1 cellular context compared by ENCODE assay signal in the genomic region with DNA sequence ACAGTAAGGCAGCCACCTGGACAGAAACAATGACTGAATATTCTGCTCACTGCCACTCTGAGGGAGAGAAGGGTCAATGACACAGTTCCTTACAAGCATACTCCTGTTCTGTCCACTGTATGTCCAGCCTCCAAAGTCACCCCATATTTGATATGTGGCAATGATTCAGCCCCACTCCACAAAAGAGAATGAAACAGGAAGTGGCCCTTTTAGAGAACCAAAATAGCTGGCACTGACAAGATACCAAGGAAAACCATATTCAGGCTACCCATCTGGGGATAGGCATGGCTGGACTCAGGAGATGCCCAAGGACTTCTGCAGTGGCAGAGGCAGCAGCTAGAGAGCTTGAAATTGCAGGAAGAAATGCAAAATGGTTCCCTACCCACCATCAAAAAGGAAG.
TF ChIP-seq lines count a peak whose summit lies in the region.

No MANE protein-coding gene starts in this region.

TF ChIP-seq in K562, 482 proteins besides CTCF, POLR2A, EP300 and RAD21:
- peak; percentile 34; the same call in 1 of the 2 replicates for TF ChIP-seq SPI1 (IDR thresholded peaks at IDR 0.05; ENCODE audit: borderline replicate concordance, low read depth, low read length)
- TF ChIP-seq CBX3 (IDR thresholded peaks at IDR 0.05; ENCODE audit: borderline replicate concordance in 1 of 2, low read length in 2 of 2): no peak
- TF ChIP-seq, protein P1, sequence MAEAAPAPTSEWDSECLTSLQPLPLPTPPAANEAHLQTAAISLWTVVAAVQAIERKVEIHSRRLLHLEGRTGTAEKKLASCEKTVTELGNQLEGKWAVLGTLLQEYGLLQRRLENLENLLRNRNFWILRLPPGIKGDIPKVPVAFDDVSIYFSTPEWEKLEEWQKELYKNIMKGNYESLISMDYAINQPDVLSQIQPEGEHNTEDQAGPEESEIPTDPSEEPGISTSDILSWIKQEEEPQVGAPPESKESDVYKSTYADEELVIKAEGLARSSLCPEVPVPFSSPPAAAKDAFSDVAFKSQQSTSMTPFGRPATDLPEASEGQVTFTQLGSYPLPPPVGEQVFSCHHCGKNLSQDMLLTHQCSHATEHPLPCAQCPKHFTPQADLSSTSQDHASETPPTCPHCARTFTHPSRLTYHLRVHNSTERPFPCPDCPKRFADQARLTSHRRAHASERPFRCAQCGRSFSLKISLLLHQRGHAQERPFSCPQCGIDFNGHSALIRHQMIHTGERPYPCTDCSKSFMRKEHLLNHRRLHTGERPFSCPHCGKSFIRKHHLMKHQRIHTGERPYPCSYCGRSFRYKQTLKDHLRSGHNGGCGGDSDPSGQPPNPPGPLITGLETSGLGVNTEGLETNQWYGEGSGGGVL (CRISPR knock-in tag; IDR thresholded peaks at IDR 0.05): no peak
- no peak for TF ChIP-seq BMI1 (IDR thresholded peaks at IDR 0.05; ENCODE audit: low read length)
